In genomic region chrX:112270991-112271390, GRCh38 we compare ENCODE assay signal across 25 cellular contexts.
DNase-seq lines count a peak whose midpoint lies in the region; ATAC-seq, FAIRE-seq and TF ChIP-seq lines count a peak whose summit lies in the region.
"Had no signal": no experiment of that assay in that cellular context is flagged by ENCODE, and none has a peak within 500 bp of the region (broad histone marks: within the 10 kb centered on the region; RNA-seq: fewer than 3 reads in every experiment).

No MANE protein-coding gene starts in this region.

- no peak overlapping the region for H3K56ac ChIP-seq in H1 (replicated peaks; ENCODE audit: insufficient read length, low read depth, low read length)

- H3K9me3 Mint-ChIP-seq in neural progenitor cell = no peaks in the 10 kb centered on the region
- H3K9me3 Mint-ChIP-seq: CD4-positive, alpha-beta memory T cell had no signal

- H3K36me3 ChIP-seq in H1 (ENCODE audit: control insufficient read depth in 2 of 4, insufficient read depth in 4 of 4, low read length in 3 of 4) = no peaks in the 10 kb centered on the region
- no peaks in the 10 kb centered on the region for H3K36me3 ChIP-seq in neural progenitor cell
- H3K36me3 ChIP-seq: BLaER1 had no signal

- no peak overlapping the region for H4K8ac ChIP-seq in H1 (ENCODE audit: extremely low read depth, insufficient read depth, low read length)

- TF ChIP-seq CTCF in D721Med (IDR thresholded peaks at IDR 0.05; ENCODE audit: insufficient read depth, missing control alignments) (no peak), H1 (IDR thresholded peaks at IDR 0.05; ENCODE audit: control extremely low read depth in 1 of 3, insufficient read depth in 1 of 3, low read depth in 1 of 3, low read length in 3 of 3) (no peak), neural progenitor cell (IDR thresholded peaks at IDR 0.05) (no peak)

- no peak overlapping the region for H4K5ac ChIP-seq in H1 (ENCODE audit: insufficient read length, low read depth, low read length)

- no peaks in the 10 kb centered on the region for H4K20me1 ChIP-seq in H1 (replicated peaks in 1 of 2; ENCODE audit: control insufficient read depth in 1 of 2, insufficient read depth in 2 of 2, low read length in 2 of 2)
- peaks cover 6% of the 10 kb centered on the region for H4K20me1 ChIP-seq in neural progenitor cell (ENCODE audit: low read depth)
- H4K20me1 ChIP-seq: BLaER1 had no signal

- no peak overlapping the region for H3K27ac ChIP-seq in H1 (ENCODE audit: low read depth, low read length)
- no peak overlapping the region for H3K27ac ChIP-seq in neural progenitor cell
- H3K27ac ChIP-seq: BLaER1, GM23248, HL-60 had no signal

- H4K91ac ChIP-seq in H1 (replicated peaks; ENCODE audit: insufficient read length, low read length) = no peak overlapping the region

- H3K18ac ChIP-seq in H1 (ENCODE audit: extremely low read depth, low read length) = no peak overlapping the region

- H3K14ac ChIP-seq in H1 (ENCODE audit: insufficient read length) = no peak overlapping the region

- H3K4me1 ChIP-seq in H1 (replicated peaks in 1 of 4; ENCODE audit: control insufficient read depth in 3 of 4, insufficient read depth in 4 of 4, low read length in 3 of 4) (no peaks in the 10 kb centered on the region), neural progenitor cell (peaks cover 14% of the 10 kb centered on the region)
- H3K4me1 ChIP-seq: BLaER1 had no signal

- H3K27ac Mint-ChIP-seq in neural progenitor cell = no peak overlapping the region
- H3K27ac Mint-ChIP-seq: CD14-positive monocyte; CD4-positive, alpha-beta memory T cell; HFFc6 had no signal

- peaks cover 7% of the 10 kb centered on the region for H3F3A ChIP-seq in neural progenitor cell (ENCODE audit: low read depth)

- H2BK20ac ChIP-seq in H1 (ENCODE audit: low read length) = no peak overlapping the region

- no peaks in the 10 kb centered on the region for H3K79me1 ChIP-seq in H1 (ENCODE audit: low read depth, low read length)

- H3K9ac ChIP-seq in H1 (replicated peaks in 1 of 4; ENCODE audit: extremely low read depth in 1 of 4, low read depth in 3 of 4, low read length in 3 of 4) (no peak overlapping the region), neural progenitor cell (no peak overlapping the region)
- H3K9ac ChIP-seq: BLaER1, GM23248 had no signal

- no peak overlapping the region for H2BK15ac ChIP-seq in H1 (ENCODE audit: low read length)

- H3K4me3 Mint-ChIP-seq in neural progenitor cell = no peak overlapping the region
- H3K4me3 Mint-ChIP-seq: CD14-positive monocyte; CD4-positive, alpha-beta memory T cell; HFFc6 had no signal

- no peak overlapping the region for H3K23ac ChIP-seq in H1 (ENCODE audit: insufficient read length)

- H2BK5ac ChIP-seq in H1 (ENCODE audit: low read depth, low read length) = no peak overlapping the region

- TF ChIP-seq POLR2A in H1 (IDR thresholded peaks at IDR 0.05; ENCODE audit: control extremely low read depth in 1 of 2, low read depth in 2 of 2, low read length in 2 of 2) = no peak

- H3K9me3 ChIP-seq in H1 (ENCODE audit: insufficient read depth in 2 of 2, low read depth in 1 of 2, low read length in 1 of 2) = no peaks in the 10 kb centered on the region
- H3K9me3 ChIP-seq in neural progenitor cell (ENCODE audit: low read depth) = no peaks in the 10 kb centered on the region
- H3K9me3 ChIP-seq: BLaER1 had no signal

- TF ChIP-seq RAD21 in H1 (IDR thresholded peaks at IDR 0.05 in 1 of 2, conservative IDR thresholded peaks at IDR 0.05 in 1 of 2; ENCODE audit: low read depth in 2 of 2, low read length in 2 of 2) = no peak

- H3K27me3 Mint-ChIP-seq in neural progenitor cell (ENCODE audit: insufficient read depth, low read depth) = no peaks in the 10 kb centered on the region
- H3K27me3 Mint-ChIP-seq: CD4-positive, alpha-beta memory T cell had no signal

- H2BK12ac ChIP-seq in H1 (ENCODE audit: low read depth, low read length) = no peak overlapping the region

- H2BK120ac ChIP-seq in H1 (replicated peaks; ENCODE audit: low read depth, low read length) = no peak overlapping the region

- DNase-seq in D721Med (ENCODE audit: insufficient read length, low spot score) (no peak), NCI-H82 treated with DMSO at 0.1 percent for 48 hours (lab: John Stamatoyannopoulos, UW; ENCODE audit: unreplicated experiment) (peak; percentile 56), H1 (ENCODE audit: low read depth in 1 of 2, low spot score in 2 of 2) (no peak), neural progenitor cell (ENCODE audit: low spot score) (peak; percentile 57), NCI-H345 treated with DMSO at 0.1 percent for 48 hours (lab: John Stamatoyannopoulos, UW; ENCODE audit: unreplicated experiment) (no peak), activated gamma-delta T cell (lab: John Stamatoyannopoulos, UW) (no peak)
- DNase-seq in activated CD4-positive, alpha-beta T cell treated with anti-CD3 and anti-CD28 coated beads, Interleukin-2, amount 50 U/mL, for 1 hour = no peak
- DNase-seq: 8988T; CD4-positive, alpha-beta memory T cell; DMS 273 treated with DMSO at 0.1 percent for 48 hours; DMS53; DND-41; EL; GM23248; HFFc6; IMR-90 had no signal

- no peaks in the 10 kb centered on the region for H3K79me2 ChIP-seq in H1 (ENCODE audit: control insufficient read depth in 1 of 2, insufficient read depth in 2 of 2, low read length in 2 of 2)
- no peaks in the 10 kb centered on the region for H3K79me2 ChIP-seq in neural progenitor cell (ENCODE audit: low read depth)

- H3K4me3 ChIP-seq in H1 (ENCODE audit: extremely low read depth in 1 of 4, insufficient read depth in 2 of 4, low read depth in 3 of 4, low read length in 4 of 4) (no peak overlapping the region), neural progenitor cell (no peak overlapping the region)
- H3K4me3 ChIP-seq: BLaER1, GM12878, GM23248 had no signal

- FAIRE-seq in D721Med (lab: Jason Lieb, UNC) = peak; percentile 89
- peak; percentile 72 for FAIRE-seq in H1 (lab: Jason Lieb, UNC)
- FAIRE-seq: GM12878, GM19239, H54, HTR-8/SVneo had no signal

- H2AFZ ChIP-seq in H1 (ENCODE audit: low read length) = no peak overlapping the region
- no peak overlapping the region for H2AFZ ChIP-seq in neural progenitor cell (replicated peaks)
- H2AFZ ChIP-seq: GM23248 had no signal

- H3K4me2 ChIP-seq in H1 (ENCODE audit: insufficient read depth in 1 of 2, low read depth in 2 of 2, low read length in 2 of 2) = no peak overlapping the region
- peak overlapping the region; percentile 43 for H3K4me2 ChIP-seq in neural progenitor cell
- H3K4me2 ChIP-seq: BLaER1 had no signal

- H3K4ac ChIP-seq in H1 (replicated peaks; ENCODE audit: insufficient read length, low read depth, low read length) = no peak overlapping the region

- TF ChIP-seq EP300 in H1 (IDR thresholded peaks at IDR 0.05; ENCODE audit: borderline replicate concordance in 1 of 2, low read depth in 2 of 2, low read length in 2 of 2) = no peak

- ATAC-seq in GM21576 (IDR thresholded peaks at IDR 0.05; ENCODE audit: unreplicated experiment) = no peak
- ATAC-seq: GM12878, HCT116 had no signal

- H3K27me3 ChIP-seq in H1 (replicated peaks in 1 of 4; ENCODE audit: control insufficient read depth in 3 of 4, extremely low read depth in 1 of 4, insufficient read depth in 3 of 4, low read length in 3 of 4) (no peaks in the 10 kb centered on the region), neural progenitor cell (peaks cover 24% of the 10 kb centered on the region)

- CTCF ChIA-PET in H1 (lab: Charles Lee; ENCODE audit: partially characterized antibody) = no interaction called here

- POLR2A ChIA-PET in H1 (lab: Charles Lee; ENCODE audit: partially characterized antibody) = no interaction called here

- no peaks in the 10 kb centered on the region for H3K36me3 Mint-ChIP-seq in neural progenitor cell
- H3K36me3 Mint-ChIP-seq: CD14-positive monocyte; CD4-positive, alpha-beta memory T cell had no signal

- H3K23me2 ChIP-seq in H1 (ENCODE audit: low read depth, low read length) = no peaks in the 10 kb centered on the region

- H2AK5ac ChIP-seq in H1 (ENCODE audit: low read depth, low read length) = no peak overlapping the region

- WGBS in H1 (ENCODE audit: extremely low coverage in 1 of 2, insufficient coverage in 1 of 2, insufficient read length in 1 of 2, insufficient replicate concordance in 2 of 2, low coverage in 1 of 2, low lambda C conversion rate in 2 of 2, missing lambda C conversion rate in 1 of 2), 2 experiments = 100% methylated on average over 2 of the region's 2 CpGs; no CpG with 5 or more reads in 1 of the 2 experiments

- peaks cover 14% of the 10 kb centered on the region for H3K4me1 Mint-ChIP-seq in neural progenitor cell
- H3K4me1 Mint-ChIP-seq: CD14-positive monocyte; CD4-positive, alpha-beta memory T cell had no signal

TF ChIP-seq in H1, 55 proteins besides CTCF, POLR2A, EP300 and RAD21:
- TF ChIP-seq SIX5 (IDR thresholded peaks at IDR 0.05; ENCODE audit: low read depth, low read length) (no peak), PHF8 (conservative IDR thresholded peaks at IDR 0.05; ENCODE audit: low read depth, low read length) (no peak), KDM4A (IDR thresholded peaks at IDR 0.05; ENCODE audit: low read depth, low read length, severe bottlenecking) (no peak), SP4 (IDR thresholded peaks at IDR 0.05; ENCODE audit: low read length) (no peak), CTBP2 (IDR thresholded peaks at IDR 0.05; ENCODE audit: borderline replicate concordance, insufficient read depth, insufficient read length, low read length) (no peak), NANOG (IDR thresholded peaks at IDR 0.05; ENCODE audit: insufficient read depth, low read depth, low read length, poor library complexity, severe bottlenecking) (no peak), MAFK (IDR thresholded peaks at IDR 0.05; ENCODE audit: low read depth, low read length) (no peak), GABPA (IDR thresholded peaks at IDR 0.05; ENCODE audit: borderline replicate concordance, insufficient read depth, low read length) (no peak), RXRA (IDR thresholded peaks at IDR 0.05; ENCODE audit: insufficient read depth, low read depth, low read length) (no peak)

Comparison
In these comparisons a context has a peak if more than half of its experiments do, and no peak if none do; other contexts are left out.
1. DNase-seq: peak in NCI-H82 treated with DMSO at 0.1 percent for 48 hours (single experiment) and neural progenitor cell (single experiment); none in D721Med (single experiment), H1 (0 of 2), NCI-H345 treated with DMSO at 0.1 percent for 48 hours (single experiment), activated CD4-positive, alpha-beta T cell treated with anti-CD3 and anti-CD28 coated beads, Interleukin-2, amount 50 U/mL, for 1 hour (single experiment) and activated gamma-delta T cell (single experiment).